ENCODE assay signal across 8 cellular contexts in the genomic region with DNA sequence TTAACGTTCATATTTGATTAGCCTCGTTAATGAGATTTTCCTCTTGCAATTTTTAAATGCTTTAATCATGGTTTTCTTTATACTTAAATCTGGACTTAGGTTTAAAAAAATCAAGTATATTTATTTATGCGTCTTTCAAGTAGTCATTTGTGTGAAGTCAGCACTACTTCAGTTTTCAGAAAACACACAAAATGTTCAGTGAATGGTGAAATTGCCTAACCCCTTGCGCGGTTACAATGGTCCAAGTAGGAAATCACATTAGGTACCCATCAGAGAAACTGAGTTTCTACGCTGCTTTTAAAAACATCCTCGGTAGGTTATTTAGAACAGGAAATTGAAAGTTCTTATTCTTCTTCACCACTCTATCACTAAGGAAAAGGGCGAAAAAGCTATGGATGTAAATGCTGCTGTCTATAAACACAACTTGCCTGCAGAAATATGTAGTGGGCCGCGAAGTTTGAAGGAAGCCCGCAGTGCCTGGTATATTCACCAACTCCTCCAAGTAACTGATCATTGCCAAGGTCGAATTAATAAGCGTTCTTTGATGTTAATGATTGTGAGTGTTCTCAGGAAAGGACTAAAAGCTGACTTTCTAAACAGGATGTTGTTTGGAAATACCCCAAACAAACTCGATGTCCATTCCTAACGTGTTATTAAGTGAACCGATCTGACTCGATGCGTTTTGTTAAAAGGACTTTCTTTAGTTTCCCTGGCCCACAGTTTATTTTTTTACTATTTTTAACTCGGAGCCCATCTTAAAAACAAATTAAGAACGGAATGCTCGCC. TPM values are rescaled to one million over a fixed set of nuclear protein-coding genes. Genes with fewer than 3 reads are reported as not detected.
DNase-seq lines count a peak whose midpoint lies in the region; ATAC-seq and TF ChIP-seq lines count a peak whose summit lies in the region.

No MANE protein-coding gene starts in this region.

- H3K9me3 ChIP-seq in heart left ventricle (no peaks in the 10 kb centered on the region), SK-N-MC (ENCODE audit: low read depth, low read length) (no peaks in the 10 kb centered on the region), neutrophil (no peaks in the 10 kb centered on the region)

- ATAC-seq in heart left ventricle (no peak), left ventricle myocardium superior (no peak), HG03460 (IDR thresholded peaks at IDR 0.05; ENCODE audit: unreplicated experiment) (no peak)

- 5 to 8% (median 5%) methylated on average over 21 of the region's 21 CpGs for WGBS in heart left ventricle, 4 donors

- TF ChIP-seq CTCF in heart left ventricle (IDR thresholded peaks at IDR 0.05): no peak
- no peak for TF ChIP-seq CTCF in epithelial cell of proximal tubule (conservative IDR thresholded peaks at IDR 0.05; ENCODE audit: low read depth, low read length)
- TF ChIP-seq CTCF in neutrophil (IDR thresholded peaks at IDR 0.05): no peak

- no peak for DNase-seq in heart left ventricle
- no peak for DNase-seq in left ventricle myocardium superior
- DNase-seq in SK-N-MC (ENCODE audit: low read depth, low spot score): no peak
- peak; percentile 39 for DNase-seq in epithelial cell of proximal tubule (ENCODE audit: low read depth)
- no peak for DNase-seq in effector CD8-positive, alpha-beta T cell (lab: John Stamatoyannopoulos, UW)
- DNase-seq in DMS153 treated with DMSO at 0.1 percent for 48 hours (lab: John Stamatoyannopoulos, UW; ENCODE audit: unreplicated experiment): no peak

- H3K9ac ChIP-seq in SK-N-MC (ENCODE audit: insufficient read length): peak overlapping the region; percentile 94

- peak overlapping the region; percentile 48 to 94 (median 76) for H3K4me3 ChIP-seq in heart left ventricle
- H3K4me3 ChIP-seq in SK-N-MC: peak overlapping the region; percentile 99
- peak overlapping the region; percentile 79 for H3K4me3 ChIP-seq in epithelial cell of proximal tubule (ENCODE audit: low read depth, low read length)
- H3K4me3 ChIP-seq in neutrophil (ENCODE audit: low read depth in 1 of 2, low read length in 1 of 2): peak overlapping the region; percentile 90

- no peak for TF ChIP-seq POLR2A in heart left ventricle (IDR thresholded peaks at IDR 0.05)

- H3K36me3 ChIP-seq in heart left ventricle (peaks cover 0 to 3% (median 0%) of the 10 kb centered on the region in 9 donors), SK-N-MC (ENCODE audit: insufficient read depth, low read length) (peaks cover 8% of the 10 kb centered on the region), neutrophil (no peaks in the 10 kb centered on the region)

- H3K27me3 ChIP-seq in heart left ventricle: no peaks in the 10 kb centered on the region
- no peaks in the 10 kb centered on the region for H3K27me3 ChIP-seq in neutrophil

- H3K4me1 ChIP-seq in heart left ventricle (peaks cover 0 to 49% (median 31%) of the 10 kb centered on the region in 12 donors), neutrophil (ENCODE audit: control insufficient read depth in 1 of 2, insufficient read depth in 1 of 2, low read depth in 1 of 2, low read length in 1 of 2) (peaks cover 27 to 34% of the 10 kb centered on the region in 2 experiments)

- intact Hi-C loops in heart left ventricle (cut with DNase I) (loop anchor here (2.0 to 5.0 kb wide), 5 partner anchors 39 to 49 kb away; no protein-coding TSS in a partner anchor), left ventricle myocardium superior (cut with micrococcal nuclease) (no loop called here)

- H3K27ac ChIP-seq in heart left ventricle: peak overlapping the region; percentile 93 to 100 (median 98)
- H3K27ac ChIP-seq in SK-N-MC: peak overlapping the region; percentile 87
- peak overlapping the region; percentile 92 for H3K27ac ChIP-seq in neutrophil

RNA-seq across cellular contexts. Expression of gene SYPL1, which starts 1.0 kb away (rescaled TPM):
- 10 to 100 TPM; 71.7 to 99.8 (median 78.5) TPM for total RNA-seq in heart left ventricle
- polyA plus RNA-seq in heart left ventricle: 10 to 100 TPM; 70.6 to 93.4 TPM
- 96.3 TPM for total RNA-seq in left ventricle myocardium superior
- total RNA-seq in epithelial cell of proximal tubule: 62.2 and 64.5 TPM in 2 replicates
